ENCODE assay signal across 23 cellular contexts in genomic region chr14:100203146-100203545, GRCh38. TPM values are rescaled to one million over a fixed set of nuclear protein-coding genes. Genes with fewer than 3 reads are reported as not detected.
DNase-seq lines count a peak whose midpoint lies in the region; ATAC-seq, FAIRE-seq and TF ChIP-seq lines count a peak whose summit lies in the region.
"Had no signal": no experiment of that assay in that cellular context is flagged by ENCODE, and none has a peak within 500 bp of the region (broad histone marks: within the 10 kb centered on the region; RNA-seq: fewer than 3 reads in every experiment).

No MANE protein-coding gene starts in this region.

- H3K27ac ChIP-seq in BLaER1 = no peak overlapping the region
- H3K27ac ChIP-seq in HCT116 (ENCODE audit: low read depth, low read length) = no peak overlapping the region
- H3K27ac ChIP-seq: C4-2B had no signal

- no peak for TF ChIP-seq RAD21 in HCT116 (IDR thresholded peaks at IDR 0.05; ENCODE audit: low read depth)

- FAIRE-seq in bronchial epithelial cell (lab: Jason Lieb, UNC) = peak; percentile 93
- FAIRE-seq: A204.1, D721Med, GM12878, GM19239 had no signal

- no peak overlapping the region; the same call in 1 of the 2 replicates for H3K9ac ChIP-seq in BLaER1
- no peak overlapping the region for H3K9ac ChIP-seq in HCT116 (ENCODE audit: low read length)

- intact Hi-C loops in HCT116 (cut with micrococcal nuclease) = no loop called here

- TF ChIP-seq POLR2A in HCT116 (IDR thresholded peaks at IDR 0.05; ENCODE audit: borderline replicate concordance, extremely low read depth, insufficient read depth, insufficient read length) = no peak

- H3K9me3 ChIP-seq in BLaER1 = peaks cover 8% of the 10 kb centered on the region; the same call in 1 of the 2 replicates
- no peaks in the 10 kb centered on the region for H3K9me3 ChIP-seq in HCT116 (ENCODE audit: control insufficient read depth in 1 of 2, insufficient read depth in 1 of 2, low read depth in 1 of 2, low read length in 2 of 2)
- H3K9me3 ChIP-seq: BE2C had no signal

- H3K36me3 ChIP-seq in BLaER1 (peaks cover 10% of the 10 kb centered on the region; the same call in 1 of the 2 replicates), HCT116 (ENCODE audit: control insufficient read depth in 1 of 2, insufficient read depth in 2 of 2, low read length in 2 of 2) (no peaks in the 10 kb centered on the region), bronchial epithelial cell (ENCODE audit: control insufficient read depth, insufficient read depth, low read length) (no peaks in the 10 kb centered on the region)
- H3K36me3 ChIP-seq: BE2C had no signal

- no TSS peak for BruUV-seq in HCT116 (replicated peaks; lab: Mats Ljungman, UMichigan)

- ATAC-seq in HCT116 (no peak), GM19467 (IDR thresholded peaks at IDR 0.05; ENCODE audit: unreplicated experiment) (no peak)
- ATAC-seq: CD8-positive, alpha-beta T cell; GM12878; GM23338 had no signal

- RAD21 ChIA-PET in HCT116 (lab: Charles Lee; ENCODE audit: low non-redundant PET in 1 of 2, low total read pairs in 2 of 2, uncharacterized antibody in 2 of 2, unreplicated experiment in 2 of 2) = no interaction called here

- POLR2A ChIA-PET in HCT116 (lab: Charles Lee) = interaction anchor here (2.0 kb wide), 1 partner anchor 10 kb away, joined by 7 read pairs; no protein-coding TSS in a partner anchor

- TF ChIP-seq CTCF in HCT116 (IDR thresholded peaks at IDR 0.05 in 2 of 3, conservative IDR thresholded peaks at IDR 0.05 in 1 of 3; ENCODE audit: borderline replicate concordance in 1 of 3, insufficient read depth in 1 of 3, low read depth in 2 of 3, low read length in 2 of 3) (no peak), bronchial epithelial cell (IDR thresholded peaks at IDR 0.05; ENCODE audit: insufficient read depth, low read length, severe bottlenecking) (no peak)

- H3K79me2 ChIP-seq in HCT116 (ENCODE audit: insufficient read depth, low read length) = no peaks in the 10 kb centered on the region

- CTCF ChIA-PET in HCT116 (lab: Charles Lee) = interaction anchor here (1.0 kb wide), 1 partner anchor 10 kb away, joined by 5 read pairs; no protein-coding TSS in a partner anchor

- H2AFZ ChIP-seq in HCT116 (ENCODE audit: low read depth, low read length, poor library complexity, severe bottlenecking) = no peak overlapping the region
- H2AFZ ChIP-seq: GM23338 had no signal

- DNase-seq in HCT116 (ENCODE audit: low read depth, low spot score) (no peak), bronchial epithelial cell (ENCODE audit: low read depth) (no peak), 8988T (no peak), COLO668 (lab: John Stamatoyannopoulos, UW; ENCODE audit: unreplicated experiment) (no peak)
- DNase-seq: ACHN; AML-193; BE2C; CD4-positive, CD25-positive, alpha-beta regulatory T cell; CD8-positive, alpha-beta T cell; DMS 273 treated with DMSO at 0.1 percent for 48 hours; DMS79; EL; GDM1; H9; HFFc6 had no signal

- H4K20me1 ChIP-seq in BLaER1 = no peaks in the 10 kb centered on the region
- no peaks in the 10 kb centered on the region for H4K20me1 ChIP-seq in HCT116 (ENCODE audit: insufficient read depth)

- no peaks in the 10 kb centered on the region for H3K9me2 ChIP-seq in HCT116 (ENCODE audit: insufficient read depth)

- H3K4me3 ChIP-seq in BLaER1 (no peak overlapping the region), HCT116 (replicated peaks in 1 of 2; ENCODE audit: low read depth in 1 of 2, low read length in 2 of 2) (no peak overlapping the region), bronchial epithelial cell (ENCODE audit: low read depth, low read length) (no peak overlapping the region)
- H3K4me3 ChIP-seq: GM12878, GM23338 had no signal

- peaks cover 19% of the 10 kb centered on the region for H3K4me1 ChIP-seq in BLaER1
- H3K4me1 ChIP-seq in HCT116 (ENCODE audit: control insufficient read depth in 1 of 2, insufficient read depth in 2 of 2, low read length in 2 of 2) = peaks cover 18 to 22% of the 10 kb centered on the region in 2 experiments
- H3K4me1 ChIP-seq: BE2C had no signal

- H3K4me2 ChIP-seq in BLaER1 (peak overlapping the region; percentile 68), HCT116 (ENCODE audit: low read length) (0 out of 2 replicates have a peak overlapping the region, but pooled peaks have one; percentile 44)
- H3K4me2 ChIP-seq: GM23338 had no signal

- H3K27me3 ChIP-seq in BLaER1 = no peaks in the 10 kb centered on the region
- no peaks in the 10 kb centered on the region for H3K27me3 ChIP-seq in HCT116 (ENCODE audit: insufficient read depth, low read length)
- H3K27me3 ChIP-seq in bronchial epithelial cell (ENCODE audit: control insufficient read depth, insufficient read depth, low read length) = no peaks in the 10 kb centered on the region
- H3K27me3 ChIP-seq: BE2C had no signal

TF ChIP-seq in HCT116, 20 proteins besides CTCF, POLR2A, EP300 and RAD21:
- TF ChIP-seq FOSL1 (IDR thresholded peaks at IDR 0.05; ENCODE audit: low read depth) (no peak), TCF7L2 (IDR thresholded peaks at IDR 0.05; ENCODE audit: borderline replicate concordance, extremely low read depth, insufficient read depth, insufficient read length) (no peak), ZBTB33 (IDR thresholded peaks at IDR 0.05; ENCODE audit: extremely low read depth, insufficient replicate concordance, low read length) (no peak), EZH2 (IDR thresholded peaks at IDR 0.05) (no peak), ZNF274 (IDR thresholded peaks at IDR 0.05; ENCODE audit: low read depth, low read length) (no peak), SIN3A (IDR thresholded peaks at IDR 0.05; ENCODE audit: low read depth) (no peak), REST (IDR thresholded peaks at IDR 0.05; ENCODE audit: low read depth) (no peak)

RNA-seq across cellular contexts. Expression of gene YY1, which starts 35.8 kb away (rescaled TPM):
- total RNA-seq in HCT116 (2021; ENCODE audit: unreplicated experiment) (111 TPM), bronchial epithelial cell (44.8 and 50.5 TPM in 2 replicates)
- 37.0 and 40.0 TPM in 2 replicates for polyA plus RNA-seq in HCT116 (2012)

RNA-seq across cellular contexts. Expression of gene DEGS2, which starts 43.7 kb away (rescaled TPM):
- total RNA-seq in HCT116 (2021; ENCODE audit: unreplicated experiment) (1.8 TPM), bronchial epithelial cell (0.53 and 9.7 TPM in 2 replicates)
- polyA plus RNA-seq in HCT116 (2012) = 2.3 and 4.6 TPM in 2 replicates
- total RNA-seq: CD4-positive, CD25-positive, alpha-beta regulatory T cell; HFFc6 had no signal
